Comparison of ENCODE assay signal across 21 cellular contexts in genomic region chr5:176382721-176383120, GRCh38. TPM values are rescaled to one million over a fixed set of nuclear protein-coding genes. Genes with fewer than 3 reads are reported as not detected.
DNase-seq lines count a peak whose midpoint lies in the region; ATAC-seq and TF ChIP-seq lines count a peak whose summit lies in the region.
"Had no signal": no experiment of that assay in that cellular context is flagged by ENCODE, and none has a peak within 500 bp of the region (broad histone marks: within the 10 kb centered on the region; RNA-seq: fewer than 3 reads in every experiment).

No MANE protein-coding gene starts in this region.

- peaks cover 26 to 40% (median 35%) of the 10 kb centered on the region in 4 donors for H3K4me1 ChIP-seq in esophagus muscularis mucosa
- H3K4me1 ChIP-seq in HAP-1: no peaks in the 10 kb centered on the region
- peaks cover 9 to 24% of the 10 kb centered on the region in 2 donors for H3K4me1 ChIP-seq in left lung

- DNase-seq in NCI-H82 (lab: John Stamatoyannopoulos, UW) (peak; percentile 15), NCI-H82 treated with DMSO at 0.1 percent for 48 hours (lab: John Stamatoyannopoulos, UW; ENCODE audit: unreplicated experiment) (no peak), esophagus muscularis mucosa (ENCODE audit: extremely low spot score) (no peak), HAP-1 (ENCODE audit: low spot score in 2 of 2) (no peak), left lung (no peak)
- DNase-seq in stimulated activated effector memory CD8-positive, alpha-beta T cell treated with anti-CD3 and anti-CD28 coated beads, Interleukin-12 subunit alpha, Interleukin-12 subunit beta, amount 100 ng/mL, for 72 hours (ENCODE audit: low spot score in 2 of 2): no peak
- DNase-seq: AML-193, DMS79 treated with DMSO at 0.1 percent for 48 hours, H7, MM.1S, NCI-H1092, NCI-H1436 treated with DMSO at 0.1 percent for 48 hours, NCI-H2029, NCI-H2171 treated with DMSO at 0.1 percent for 48 hours, NCI-H446, NCI-H526 treated with DMSO at 0.1 percent for 48 hours, SIG-M5 had no signal

- H3K4me1 Mint-ChIP-seq in stimulated activated effector memory CD8-positive, alpha-beta T cell treated with anti-CD3 and anti-CD28 coated beads, Interleukin-12 subunit alpha, Interleukin-12 subunit beta, amount 100 ng/mL, for 72 hours: peaks cover 24% of the 10 kb centered on the region

- no peaks in the 10 kb centered on the region for H3K9me3 Mint-ChIP-seq in stimulated activated effector memory CD8-positive, alpha-beta T cell treated with anti-CD3 and anti-CD28 coated beads, Interleukin-12 subunit alpha, Interleukin-12 subunit beta, amount 100 ng/mL, for 72 hours
- H3K9me3 Mint-ChIP-seq: CD14-positive monocyte had no signal

- H3K27ac Mint-ChIP-seq in stimulated activated effector memory CD8-positive, alpha-beta T cell treated with anti-CD3 and anti-CD28 coated beads, Interleukin-12 subunit alpha, Interleukin-12 subunit beta, amount 100 ng/mL, for 72 hours: peak overlapping the region; percentile 10

- WGBS in esophagus muscularis mucosa: 75% methylated on average over 3 of the region's 3 CpGs

- in situ Hi-C loops in HAP-1 (cut with MboI; ENCODE audit: low sequenced_read_pairs): no loop called here

- intact Hi-C loops in esophagus muscularis mucosa (cut with DNase I) (no loop called here), left lung (cut with DNase I) (no loop called here)

- H3K4me3 ChIP-seq in esophagus muscularis mucosa (no peak overlapping the region), HAP-1 (no peak overlapping the region), left lung (no peak overlapping the region)

- TF ChIP-seq EP300 in esophagus muscularis mucosa (IDR thresholded peaks at IDR 0.05): no peak

- peak overlapping the region in 3 of 4 donors; percentile 78 to 79 (median 79) for H3K27ac ChIP-seq in esophagus muscularis mucosa (replicated peaks in 1 of 4)
- H3K27ac ChIP-seq in left lung: no peak overlapping the region
- H3K27ac ChIP-seq: 22Rv1 had no signal

- H3K27me3 ChIP-seq in esophagus muscularis mucosa: no peaks in the 10 kb centered on the region
- H3K27me3 ChIP-seq in HAP-1 (ENCODE audit: low read depth): no peaks in the 10 kb centered on the region
- H3K27me3 ChIP-seq in left lung: no peaks in the 10 kb centered on the region

- H3K36me3 ChIP-seq in esophagus muscularis mucosa (peaks cover 21 to 47% (median 45%) of the 10 kb centered on the region in 4 donors), HAP-1 (replicated peaks) (peaks cover 52% of the 10 kb centered on the region), left lung (peaks cover 0 to 51% of the 10 kb centered on the region in 2 donors)

- H3K36me3 Mint-ChIP-seq in stimulated activated effector memory CD8-positive, alpha-beta T cell treated with anti-CD3 and anti-CD28 coated beads, Interleukin-12 subunit alpha, Interleukin-12 subunit beta, amount 100 ng/mL, for 72 hours: peaks cover 90% of the 10 kb centered on the region

- H3K9me3 ChIP-seq in esophagus muscularis mucosa: no peaks in the 10 kb centered on the region
- H3K9me3 ChIP-seq in HAP-1: no peaks in the 10 kb centered on the region
- H3K9me3 ChIP-seq in left lung: no peaks in the 10 kb centered on the region

- no peak overlapping the region for H3K4me3 Mint-ChIP-seq in stimulated activated effector memory CD8-positive, alpha-beta T cell treated with anti-CD3 and anti-CD28 coated beads, Interleukin-12 subunit alpha, Interleukin-12 subunit beta, amount 100 ng/mL, for 72 hours
- H3K4me3 Mint-ChIP-seq: CD14-positive monocyte had no signal

- no peak for TF ChIP-seq CTCF in esophagus muscularis mucosa (IDR thresholded peaks at IDR 0.05)
- no peak for TF ChIP-seq CTCF in left lung (IDR thresholded peaks at IDR 0.05)

- ATAC-seq in GM18505 (IDR thresholded peaks at IDR 0.05; ENCODE audit: unreplicated experiment): no peak
- no peak for ATAC-seq in stimulated activated effector memory CD8-positive, alpha-beta T cell treated with anti-CD3 and anti-CD28 coated beads, Interleukin-12 subunit alpha, Interleukin-12 subunit beta, amount 100 ng/mL, for 72 hours
- no peak for ATAC-seq in HG02623 (IDR thresholded peaks at IDR 0.05; ENCODE audit: unreplicated experiment)
- no peak for ATAC-seq in left lung

- TF ChIP-seq POLR2A in GM18505 (IDR thresholded peaks at IDR 0.05; ENCODE audit: borderline replicate concordance, extremely low read depth, insufficient read depth, insufficient read length): peak; percentile 9
- no peak for TF ChIP-seq POLR2A in esophagus muscularis mucosa (IDR thresholded peaks at IDR 0.05; ENCODE audit: low read depth)

RNA-seq across cellular contexts. Expression of gene NOP16, which starts 5.7 kb away (rescaled TPM):
- total RNA-seq in esophagus muscularis mucosa (10 to 100 TPM in 2 of 4 donors, 1 to 10 TPM in 2; 7.5 to 23.4 (median 10.8) TPM), left lung (10 to 100 TPM; 14.9 to 24.0 TPM)

RNA-seq across cellular contexts. Expression of gene HIGD2A, which starts 5.8 kb away (rescaled TPM):
- total RNA-seq in esophagus muscularis mucosa: 100 to 1,000 TPM; 120 to 179 (median 160) TPM
- 100 to 1,000 TPM in 1 of 2 donors, 10 to 100 TPM in 1; 83.3 to 109 TPM for total RNA-seq in left lung

RNA-seq across cellular contexts. Expression of gene ARL10, which starts 17.4 kb away (rescaled TPM):
- total RNA-seq in esophagus muscularis mucosa (10 to 100 TPM in 1 of 4 donors, 1 to 10 TPM in 3; 5.4 to 16.9 (median 7.1) TPM), left lung (1 to 10 TPM; 6.0 to 8.2 TPM)

RNA-seq across cellular contexts. Expression of gene KIAA1191, which starts 21.2 kb away (rescaled TPM):
- 100 to 1,000 TPM; 115 to 157 (median 139) TPM for total RNA-seq in esophagus muscularis mucosa
- 10 to 100 TPM; 74.5 to 91.7 TPM for total RNA-seq in left lung

RNA-seq across cellular contexts. Expression of gene CLTB, which starts 33.6 kb away (rescaled TPM):
- total RNA-seq in esophagus muscularis mucosa: 100 to 1,000 TPM; 220 to 267 (median 239) TPM
- 100 to 1,000 TPM in 1 of 2 donors, 10 to 100 TPM in 1; 92.1 to 128 TPM for total RNA-seq in left lung

Comparison
In these comparisons a context has a peak if more than half of its experiments do, and no peak if none do; other contexts are left out.
1. H3K27ac ChIP-seq: peak in esophagus muscularis mucosa (3 of 4); none in left lung (0 of 2).